15 cellular contexts compared by ENCODE assay signal in the genomic region with DNA sequence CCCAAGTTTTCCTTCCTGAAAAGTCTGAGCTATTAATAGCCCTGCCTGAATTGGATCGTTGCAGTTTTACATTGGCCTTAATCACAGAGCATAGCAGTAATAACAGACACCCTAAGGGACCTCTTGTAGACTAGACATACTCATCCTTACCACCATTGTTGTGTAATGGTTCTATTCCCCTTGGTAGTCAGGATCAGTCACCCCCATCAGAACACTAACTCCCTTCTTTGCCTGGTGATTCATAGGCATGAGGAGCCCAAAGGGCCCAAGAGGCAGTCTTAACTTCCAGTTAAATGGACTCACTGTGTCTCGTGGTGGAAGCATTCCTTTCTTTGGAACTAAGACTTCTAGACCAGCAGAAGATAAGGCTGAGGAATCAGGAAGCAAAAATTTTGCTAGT. TPM values are rescaled to one million over a fixed set of nuclear protein-coding genes. Genes with fewer than 3 reads are reported as not detected.
DNase-seq lines count a peak whose midpoint lies in the region; ATAC-seq and TF ChIP-seq lines count a peak whose summit lies in the region.
"Had no signal": no experiment of that assay in that cellular context is flagged by ENCODE, and none has a peak within 500 bp of the region (broad histone marks: within the 10 kb centered on the region; RNA-seq: fewer than 3 reads in every experiment).

No MANE protein-coding gene starts in this region.

- DNase-seq in COLO829 (ENCODE audit: low spot score) (peak; percentile 98), MV-4-11 (lab: John Stamatoyannopoulos, UW) (peak; percentile 51), epithelial cell of esophagus (ENCODE audit: low read depth) (peak; percentile 83), kidney tubule cell (ENCODE audit: low spot score) (peak; percentile 92), dedifferentiated amniotic fluid mesenchymal stem cell (ENCODE audit: extremely low spot score) (no peak), Peyer's patch (no peak), NCI-H510A (lab: John Stamatoyannopoulos, UW) (no peak)
- DNase-seq: activated CD4-positive, alpha-beta T cell treated with anti-CD3 and anti-CD28 coated beads for 1 hour; amniotic stem cell; DMS153; NCI-H2107; Right ventricle myocardium superior; stimulated activated CD4-positive, alpha-beta T cell treated with anti-CD3 and anti-CD28 coated beads, Interleukin-4, amount 100 ng/mL, for 4 hours had no signal

- H3K36me3 ChIP-seq in Peyer's patch = no peaks in the 10 kb centered on the region
- H3K36me3 ChIP-seq: BLaER1 treated with 17β-estradiol and CSF1 and Interleukin-3, amounts not matched to agents 10 nM and 100 nM had no signal

- H3K27ac ChIP-seq in Peyer's patch = no peak overlapping the region
- H3K27ac ChIP-seq: BLaER1 treated with 17β-estradiol and CSF1 and Interleukin-3, amounts not matched to agents 10 nM and 100 nM had no signal

- H3K4me1 ChIP-seq in Peyer's patch = no peaks in the 10 kb centered on the region
- H3K4me1 ChIP-seq: BLaER1 treated with 17β-estradiol and CSF1 and Interleukin-3, amounts not matched to agents 10 nM and 100 nM had no signal

- no peaks in the 10 kb centered on the region for H3K27me3 ChIP-seq in Peyer's patch
- H3K27me3 ChIP-seq: BLaER1 treated with 17β-estradiol and CSF1 and Interleukin-3, amounts not matched to agents 10 nM and 100 nM had no signal

- ATAC-seq in HG02642 (IDR thresholded peaks at IDR 0.05; ENCODE audit: poor library complexity, unreplicated experiment) = no peak

- TF ChIP-seq CTCF in epithelial cell of esophagus (IDR thresholded peaks at IDR 0.05; ENCODE audit: insufficient read depth, low read depth, low read length, missing control alignments) = no peak
- TF ChIP-seq CTCF in Peyer's patch (IDR thresholded peaks at IDR 0.05) = no peak

- TF ChIP-seq POLR2A in Peyer's patch (IDR thresholded peaks at IDR 0.05) = no peak

- no peaks in the 10 kb centered on the region for H3K9me3 ChIP-seq in Peyer's patch

- no peak overlapping the region for H3K4me3 ChIP-seq in epithelial cell of esophagus (ENCODE audit: low read length)
- no peak overlapping the region for H3K4me3 ChIP-seq in Peyer's patch
- H3K4me3 ChIP-seq: BLaER1 treated with 17β-estradiol and CSF1 and Interleukin-3, amounts not matched to agents 10 nM and 100 nM had no signal

RNA-seq across cellular contexts. Expression of gene CGGBP1, which starts 20.2 kb away (rescaled TPM):
- 10 to 100 TPM; 61.1 to 75.9 (median 62.6) TPM for total RNA-seq in Peyer's patch

RNA-seq across cellular contexts. Expression of gene ZNF654, which starts 20.5 kb away (rescaled TPM):
- 10 to 100 TPM; 10.7 to 27.3 (median 15.0) TPM for total RNA-seq in Peyer's patch

Comparison
In these comparisons a context has a peak if more than half of its experiments do, and no peak if none do; other contexts are left out.
1. DNase-seq: peak in COLO829 (single experiment), MV-4-11 (single experiment), epithelial cell of esophagus (single experiment) and kidney tubule cell (single experiment); none in dedifferentiated amniotic fluid mesenchymal stem cell (single experiment), Peyer's patch (0 of 3) and NCI-H510A (single experiment).